ENCODE assay signal across 25 cellular contexts in genomic region chr10:47365561-47365960, GRCh38. TPM values are rescaled to one million over a fixed set of nuclear protein-coding genes. Genes with fewer than 3 reads are reported as not detected.
"Had no signal": no experiment of that assay in that cellular context is flagged by ENCODE, and none has a peak within 500 bp of the region (broad histone marks: within the 10 kb centered on the region; RNA-seq: fewer than 3 reads in every experiment).

No MANE protein-coding gene starts in this region.

- H3K9me3 Mint-ChIP-seq: immature natural killer cell; naive B cell; nephron; stimulated activated naive B cell treated with anti-CD40 and anti-IgM and Interleukin-4, amounts not matched to agents 10 μg/mL and 1 μg/mL and 100 μg/mL, for 72 hours had no signal

- H3K27me3 ChIP-seq: gastrocnemius medialis, heart right ventricle, right lobe of liver, thyroid gland, upper lobe of left lung, uterus had no signal

- H3K9ac ChIP-seq: parathyroid adenoma had no signal

- H3K4me1 Mint-ChIP-seq: immature natural killer cell; naive B cell; stimulated activated naive B cell treated with anti-CD40 and anti-IgM and Interleukin-4, amounts not matched to agents 10 μg/mL and 1 μg/mL and 100 μg/mL, for 72 hours had no signal

- H3K4me3 ChIP-seq: gastrocnemius medialis, heart right ventricle, lung, psoas muscle, right lobe of liver, thyroid gland, upper lobe of left lung, uterus had no signal

- H3K9me3 ChIP-seq: gastrocnemius medialis, heart right ventricle, psoas muscle, right lobe of liver, thyroid gland, upper lobe of left lung, uterus had no signal

- FAIRE-seq: endometrium had no signal

- H3K36me3 ChIP-seq: gastrocnemius medialis, heart right ventricle, right lobe of liver, thyroid gland, upper lobe of left lung, uterus had no signal

- ATAC-seq: esophagus mucosa; gastrocnemius medialis; heart right ventricle; left colon; left ventricle myocardium superior; psoas muscle; right lobe of liver; stimulated activated naive B cell treated with anti-CD40 and anti-IgM and Interleukin-4, amounts not matched to agents 10 μg/mL and 1 μg/mL and 100 μg/mL, for 72 hours had no signal

- H3K4me3 Mint-ChIP-seq: immature natural killer cell; naive B cell; nephron; stimulated activated naive B cell treated with anti-CD40 and anti-IgM and Interleukin-4, amounts not matched to agents 10 μg/mL and 1 μg/mL and 100 μg/mL, for 72 hours had no signal

- DNase-seq: effector memory CD4-positive, alpha-beta T cell; gastrocnemius medialis; heart right ventricle; immature natural killer cell; left colon; left ventricle myocardium superior; mesenchymal stem cell; naive B cell; occipital lobe; retina; stimulated activated CD4-positive, alpha-beta T cell treated with anti-CD3 and anti-CD28 coated beads, Interleukin-4, amount 100 ng/mL, for 24 hours; stimulated activated naive B cell treated with anti-CD40 and anti-IgM and Interleukin-4, amounts not matched to agents 10 μg/mL and 1 μg/mL and 100 μg/mL, for 72 hours; thyroid gland; upper lobe of left lung; uterus had no signal

- H3K27ac Mint-ChIP-seq: immature natural killer cell; nephron; stimulated activated naive B cell treated with anti-CD40 and anti-IgM and Interleukin-4, amounts not matched to agents 10 μg/mL and 1 μg/mL and 100 μg/mL, for 72 hours had no signal

- H3K4me1 ChIP-seq: psoas muscle, right lobe of liver, thyroid gland, upper lobe of left lung, uterus had no signal

- H3K27ac ChIP-seq: gastrocnemius medialis, heart right ventricle, parathyroid adenoma, psoas muscle, right lobe of liver, thyroid gland, upper lobe of left lung, uterus had no signal

- H3K36me3 Mint-ChIP-seq: immature natural killer cell; naive B cell; stimulated activated naive B cell treated with anti-CD40 and anti-IgM and Interleukin-4, amounts not matched to agents 10 μg/mL and 1 μg/mL and 100 μg/mL, for 72 hours had no signal

RNA-seq across cellular contexts. Expression of gene RBP3, which starts 17.4 kb away (rescaled TPM):
- total RNA-seq: cerebellum, esophagus mucosa, fibroblast of lung, gastrocnemius medialis, heart right ventricle, kidney epithelial cell, left colon, left ventricle myocardium superior, lung, occipital lobe, psoas muscle, right lobe of liver, thyroid gland, upper lobe of left lung, uterus had no signal
- polyA plus RNA-seq: fibroblast of lung, heart right ventricle, immature natural killer cell, psoas muscle had no signal

RNA-seq across cellular contexts. Expression of gene ZNF488, which starts 18.5 kb away (rescaled TPM):
- total RNA-seq: fibroblast of lung, gastrocnemius medialis, left ventricle myocardium superior, right lobe of liver had no signal
- polyA plus RNA-seq: immature natural killer cell had no signal

RNA-seq across cellular contexts. Expression of gene GDF2, which starts 43.3 kb away (rescaled TPM):
- total RNA-seq: cerebellum, esophagus mucosa, fibroblast of lung, gastrocnemius medialis, heart right ventricle, kidney epithelial cell, left colon, left ventricle myocardium superior, lung, occipital lobe, psoas muscle, thyroid gland, upper lobe of left lung, uterus had no signal
- polyA plus RNA-seq: fibroblast of lung, heart right ventricle, immature natural killer cell, lung, psoas muscle had no signal
